ENCODE assay signal across 1 cellular context in the genomic region with DNA sequence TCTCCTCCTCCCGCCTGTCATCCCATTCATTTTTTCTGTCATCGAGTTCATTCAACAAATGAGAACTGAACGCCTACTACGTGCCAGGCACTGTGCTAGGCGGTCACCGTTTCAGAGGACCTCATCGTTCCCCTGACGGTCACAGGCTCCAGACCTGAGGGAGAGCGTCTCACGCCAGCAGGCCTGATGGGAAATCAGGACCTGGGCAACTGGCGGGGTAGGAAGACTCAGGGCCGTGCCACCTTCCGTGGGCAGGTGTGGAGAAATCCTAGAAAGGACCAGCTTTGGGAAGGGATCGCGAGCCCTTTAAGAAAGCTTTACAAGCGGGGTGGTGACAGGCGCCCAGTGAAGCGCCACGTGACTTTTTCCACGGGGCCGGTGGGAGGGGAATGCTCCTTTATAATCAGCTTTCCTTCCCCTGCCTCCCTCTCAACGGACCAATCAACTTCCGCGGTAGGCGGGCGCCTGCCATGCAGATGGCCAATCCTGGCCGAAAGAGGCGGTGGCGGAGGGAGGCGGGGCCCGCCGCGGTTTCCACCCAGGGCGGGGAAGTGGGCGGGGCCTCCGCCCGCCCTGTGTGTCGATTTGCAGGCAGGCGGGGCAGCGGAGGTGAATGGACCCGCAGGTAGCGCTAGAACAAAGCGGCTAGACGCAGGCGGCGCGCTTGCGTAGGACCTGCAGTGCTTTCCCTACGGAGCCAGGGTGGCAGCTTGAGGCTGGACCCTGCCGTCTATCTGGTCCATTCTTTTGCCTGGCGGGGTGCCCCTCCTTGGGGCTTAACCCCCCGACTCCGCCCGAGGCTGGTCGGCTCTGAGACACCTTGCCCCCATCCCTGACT.
A peak's percentile ranks its signal among the peaks of the same experiment; 100 is the strongest.
TF ChIP-seq lines count a peak whose summit lies in the region.

No MANE protein-coding gene starts in this region.

TF ChIP-seq in K562, 482 proteins besides CTCF, POLR2A, EP300 and RAD21 (continued from another document and continues in another):
- TF ChIP-seq, protein P1, sequence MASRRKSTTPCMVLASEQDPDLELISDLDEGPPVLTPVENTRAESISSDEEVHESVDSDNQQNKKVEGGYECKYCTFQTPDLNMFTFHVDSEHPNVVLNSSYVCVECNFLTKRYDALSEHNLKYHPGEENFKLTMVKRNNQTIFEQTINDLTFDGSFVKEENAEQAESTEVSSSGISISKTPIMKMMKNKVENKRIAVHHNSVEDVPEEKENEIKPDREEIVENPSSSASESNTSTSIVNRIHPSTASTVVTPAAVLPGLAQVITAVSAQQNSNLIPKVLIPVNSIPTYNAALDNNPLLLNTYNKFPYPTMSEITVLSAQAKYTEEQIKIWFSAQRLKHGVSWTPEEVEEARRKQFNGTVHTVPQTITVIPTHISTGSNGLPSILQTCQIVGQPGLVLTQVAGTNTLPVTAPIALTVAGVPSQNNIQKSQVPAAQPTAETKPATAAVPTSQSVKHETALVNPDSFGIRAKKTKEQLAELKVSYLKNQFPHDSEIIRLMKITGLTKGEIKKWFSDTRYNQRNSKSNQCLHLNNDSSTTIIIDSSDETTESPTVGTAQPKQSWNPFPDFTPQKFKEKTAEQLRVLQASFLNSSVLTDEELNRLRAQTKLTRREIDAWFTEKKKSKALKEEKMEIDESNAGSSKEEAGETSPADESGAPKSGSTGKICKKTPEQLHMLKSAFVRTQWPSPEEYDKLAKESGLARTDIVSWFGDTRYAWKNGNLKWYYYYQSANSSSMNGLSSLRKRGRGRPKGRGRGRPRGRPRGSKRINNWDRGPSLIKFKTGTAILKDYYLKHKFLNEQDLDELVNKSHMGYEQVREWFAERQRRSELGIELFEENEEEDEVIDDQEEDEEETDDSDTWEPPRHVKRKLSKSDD (conservative IDR thresholded peaks at IDR 0.05; ENCODE audit: low read length) = no peak
- no peak for TF ChIP-seq NFE2 (IDR thresholded peaks at IDR 0.05; ENCODE audit: low read depth)
- TF ChIP-seq TOE1 (IDR thresholded peaks at IDR 0.05; ENCODE audit: borderline replicate concordance) = peak; percentile 94
- no peak for TF ChIP-seq TOE1 (CRISPR knock-in tag; IDR thresholded peaks at IDR 0.05; ENCODE audit: borderline replicate concordance, low read depth)
- TF ChIP-seq, protein P2, sequence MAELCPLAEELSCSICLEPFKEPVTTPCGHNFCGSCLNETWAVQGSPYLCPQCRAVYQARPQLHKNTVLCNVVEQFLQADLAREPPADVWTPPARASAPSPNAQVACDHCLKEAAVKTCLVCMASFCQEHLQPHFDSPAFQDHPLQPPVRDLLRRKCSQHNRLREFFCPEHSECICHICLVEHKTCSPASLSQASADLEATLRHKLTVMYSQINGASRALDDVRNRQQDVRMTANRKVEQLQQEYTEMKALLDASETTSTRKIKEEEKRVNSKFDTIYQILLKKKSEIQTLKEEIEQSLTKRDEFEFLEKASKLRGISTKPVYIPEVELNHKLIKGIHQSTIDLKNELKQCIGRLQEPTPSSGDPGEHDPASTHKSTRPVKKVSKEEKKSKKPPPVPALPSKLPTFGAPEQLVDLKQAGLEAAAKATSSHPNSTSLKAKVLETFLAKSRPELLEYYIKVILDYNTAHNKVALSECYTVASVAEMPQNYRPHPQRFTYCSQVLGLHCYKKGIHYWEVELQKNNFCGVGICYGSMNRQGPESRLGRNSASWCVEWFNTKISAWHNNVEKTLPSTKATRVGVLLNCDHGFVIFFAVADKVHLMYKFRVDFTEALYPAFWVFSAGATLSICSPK (IDR thresholded peaks at IDR 0.05; ENCODE audit: borderline replicate concordance) = no peak
- no peak for TF ChIP-seq RBM15 (IDR thresholded peaks at IDR 0.05; ENCODE audit: insufficient read depth, low read length)
- TF ChIP-seq, protein P3, sequence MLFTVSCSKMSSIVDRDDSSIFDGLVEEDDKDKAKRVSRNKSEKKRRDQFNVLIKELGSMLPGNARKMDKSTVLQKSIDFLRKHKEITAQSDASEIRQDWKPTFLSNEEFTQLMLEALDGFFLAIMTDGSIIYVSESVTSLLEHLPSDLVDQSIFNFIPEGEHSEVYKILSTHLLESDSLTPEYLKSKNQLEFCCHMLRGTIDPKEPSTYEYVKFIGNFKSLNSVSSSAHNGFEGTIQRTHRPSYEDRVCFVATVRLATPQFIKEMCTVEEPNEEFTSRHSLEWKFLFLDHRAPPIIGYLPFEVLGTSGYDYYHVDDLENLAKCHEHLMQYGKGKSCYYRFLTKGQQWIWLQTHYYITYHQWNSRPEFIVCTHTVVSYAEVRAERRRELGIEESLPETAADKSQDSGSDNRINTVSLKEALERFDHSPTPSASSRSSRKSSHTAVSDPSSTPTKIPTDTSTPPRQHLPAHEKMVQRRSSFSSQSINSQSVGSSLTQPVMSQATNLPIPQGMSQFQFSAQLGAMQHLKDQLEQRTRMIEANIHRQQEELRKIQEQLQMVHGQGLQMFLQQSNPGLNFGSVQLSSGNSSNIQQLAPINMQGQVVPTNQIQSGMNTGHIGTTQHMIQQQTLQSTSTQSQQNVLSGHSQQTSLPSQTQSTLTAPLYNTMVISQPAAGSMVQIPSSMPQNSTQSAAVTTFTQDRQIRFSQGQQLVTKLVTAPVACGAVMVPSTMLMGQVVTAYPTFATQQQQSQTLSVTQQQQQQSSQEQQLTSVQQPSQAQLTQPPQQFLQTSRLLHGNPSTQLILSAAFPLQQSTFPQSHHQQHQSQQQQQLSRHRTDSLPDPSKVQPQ (CRISPR knock-in tag; IDR thresholded peaks at IDR 0.05; ENCODE audit: borderline replicate concordance) = peak; percentile 87
- no peak; the same call in 1 of the 2 replicates for TF ChIP-seq ESRRA (IDR thresholded peaks at IDR 0.05; ENCODE audit: borderline replicate concordance, low read depth)
- TF ChIP-seq TCF7 (IDR thresholded peaks at IDR 0.05; ENCODE audit: borderline replicate concordance) = no peak
- TF ChIP-seq BRCA1 (IDR thresholded peaks at IDR 0.05) = no peak
- no peak for TF ChIP-seq BRCA1 (CRISPR knock-in tag; IDR thresholded peaks at IDR 0.05)
- TF ChIP-seq, protein P4, sequence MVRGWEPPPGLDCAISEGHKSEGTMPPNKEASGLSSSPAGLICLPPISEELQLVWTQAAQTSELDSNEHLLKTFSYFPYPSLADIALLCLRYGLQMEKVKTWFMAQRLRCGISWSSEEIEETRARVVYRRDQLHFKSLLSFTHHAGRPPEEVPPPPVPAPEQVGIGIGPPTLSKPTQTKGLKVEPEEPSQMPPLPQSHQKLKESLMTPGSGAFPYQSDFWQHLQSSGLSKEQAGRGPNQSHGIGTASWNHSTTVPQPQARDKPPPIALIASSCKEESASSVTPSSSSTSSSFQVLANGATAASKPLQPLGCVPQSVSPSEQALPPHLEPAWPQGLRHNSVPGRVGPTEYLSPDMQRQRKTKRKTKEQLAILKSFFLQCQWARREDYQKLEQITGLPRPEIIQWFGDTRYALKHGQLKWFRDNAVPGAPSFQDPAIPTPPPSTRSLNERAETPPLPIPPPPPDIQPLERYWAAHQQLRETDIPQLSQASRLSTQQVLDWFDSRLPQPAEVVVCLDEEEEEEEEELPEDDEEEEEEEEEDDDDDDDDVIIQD (CRISPR knock-in tag; IDR thresholded peaks at IDR 0.05) = no peak
- no peak for TF ChIP-seq ELF4 (CRISPR knock-in tag; IDR thresholded peaks at IDR 0.05)
- TF ChIP-seq, protein P5, sequence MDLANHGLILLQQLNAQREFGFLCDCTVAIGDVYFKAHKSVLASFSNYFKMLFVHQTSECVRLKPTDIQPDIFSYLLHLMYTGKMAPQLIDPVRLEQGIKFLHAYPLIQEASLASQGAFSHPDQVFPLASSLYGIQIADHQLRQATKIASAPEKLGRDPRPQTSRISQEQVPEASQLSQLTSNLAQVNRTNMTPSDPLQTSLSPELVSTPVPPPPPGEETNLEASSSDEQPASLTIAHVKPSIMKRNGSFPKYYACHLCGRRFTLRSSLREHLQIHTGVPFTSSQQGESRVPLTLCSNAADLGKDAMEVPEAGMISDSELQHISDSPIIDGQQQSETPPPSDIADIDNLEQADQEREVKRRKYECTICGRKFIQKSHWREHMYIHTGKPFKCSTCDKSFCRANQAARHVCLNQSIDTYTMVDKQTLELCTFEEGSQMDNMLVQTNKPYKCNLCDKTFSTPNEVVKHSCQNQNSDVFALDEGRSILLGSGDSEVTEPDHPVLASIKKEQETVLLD (IDR thresholded peaks at IDR 0.05) = no peak
- TF ChIP-seq, protein P6, sequence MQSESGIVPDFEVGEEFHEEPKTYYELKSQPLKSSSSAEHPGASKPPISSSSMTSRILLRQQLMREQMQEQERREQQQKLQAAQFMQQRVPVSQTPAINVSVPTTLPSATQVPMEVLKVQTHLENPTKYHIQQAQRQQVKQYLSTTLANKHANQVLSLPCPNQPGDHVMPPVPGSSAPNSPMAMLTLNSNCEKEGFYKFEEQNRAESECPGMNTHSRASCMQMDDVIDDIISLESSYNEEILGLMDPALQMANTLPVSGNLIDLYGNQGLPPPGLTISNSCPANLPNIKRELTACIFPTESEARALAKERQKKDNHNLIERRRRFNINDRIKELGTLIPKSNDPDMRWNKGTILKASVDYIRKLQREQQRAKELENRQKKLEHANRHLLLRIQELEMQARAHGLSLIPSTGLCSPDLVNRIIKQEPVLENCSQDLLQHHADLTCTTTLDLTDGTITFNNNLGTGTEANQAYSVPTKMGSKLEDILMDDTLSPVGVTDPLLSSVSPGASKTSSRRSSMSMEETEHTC (IDR thresholded peaks at IDR 0.05) = no peak
- no peak for TF ChIP-seq ZNF12 (CRISPR knock-in tag; IDR thresholded peaks at IDR 0.05)
- no peak for TF ChIP-seq MED1 (CRISPR knock-in tag; IDR thresholded peaks at IDR 0.05; ENCODE audit: borderline replicate concordance)
- TF ChIP-seq NELFE (IDR thresholded peaks at IDR 0.05; ENCODE audit: insufficient read depth, insufficient read length) = no peak
- TF ChIP-seq SMARCB1 (IDR thresholded peaks at IDR 0.05; ENCODE audit: insufficient read length, low read depth) = no peak
- TF ChIP-seq TRIM24 (IDR thresholded peaks at IDR 0.05) = no peak
- no peak for TF ChIP-seq ZNF695 (CRISPR knock-in tag; IDR thresholded peaks at IDR 0.05)
- no peak for TF ChIP-seq NR2C2 (CRISPR knock-in tag; IDR thresholded peaks at IDR 0.05)
- TF ChIP-seq NR2C2 (tag; IDR thresholded peaks at IDR 0.05) = no peak
- no peak for TF ChIP-seq ZNF384 (IDR thresholded peaks at IDR 0.05; ENCODE audit: low read depth, low read length)
- TF ChIP-seq GATA2 (CRISPR knock-in tag; IDR thresholded peaks at IDR 0.05) = no peak
- TF ChIP-seq, protein P7, sequence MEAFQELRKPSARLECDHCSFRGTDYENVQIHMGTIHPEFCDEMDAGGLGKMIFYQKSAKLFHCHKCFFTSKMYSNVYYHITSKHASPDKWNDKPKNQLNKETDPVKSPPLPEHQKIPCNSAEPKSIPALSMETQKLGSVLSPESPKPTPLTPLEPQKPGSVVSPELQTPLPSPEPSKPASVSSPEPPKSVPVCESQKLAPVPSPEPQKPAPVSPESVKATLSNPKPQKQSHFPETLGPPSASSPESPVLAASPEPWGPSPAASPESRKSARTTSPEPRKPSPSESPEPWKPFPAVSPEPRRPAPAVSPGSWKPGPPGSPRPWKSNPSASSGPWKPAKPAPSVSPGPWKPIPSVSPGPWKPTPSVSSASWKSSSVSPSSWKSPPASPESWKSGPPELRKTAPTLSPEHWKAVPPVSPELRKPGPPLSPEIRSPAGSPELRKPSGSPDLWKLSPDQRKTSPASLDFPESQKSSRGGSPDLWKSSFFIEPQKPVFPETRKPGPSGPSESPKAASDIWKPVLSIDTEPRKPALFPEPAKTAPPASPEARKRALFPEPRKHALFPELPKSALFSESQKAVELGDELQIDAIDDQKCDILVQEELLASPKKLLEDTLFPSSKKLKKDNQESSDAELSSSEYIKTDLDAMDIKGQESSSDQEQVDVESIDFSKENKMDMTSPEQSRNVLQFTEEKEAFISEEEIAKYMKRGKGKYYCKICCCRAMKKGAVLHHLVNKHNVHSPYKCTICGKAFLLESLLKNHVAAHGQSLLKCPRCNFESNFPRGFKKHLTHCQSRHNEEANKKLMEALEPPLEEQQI (IDR thresholded peaks at IDR 0.05) = no peak
- TF ChIP-seq, protein P8, sequence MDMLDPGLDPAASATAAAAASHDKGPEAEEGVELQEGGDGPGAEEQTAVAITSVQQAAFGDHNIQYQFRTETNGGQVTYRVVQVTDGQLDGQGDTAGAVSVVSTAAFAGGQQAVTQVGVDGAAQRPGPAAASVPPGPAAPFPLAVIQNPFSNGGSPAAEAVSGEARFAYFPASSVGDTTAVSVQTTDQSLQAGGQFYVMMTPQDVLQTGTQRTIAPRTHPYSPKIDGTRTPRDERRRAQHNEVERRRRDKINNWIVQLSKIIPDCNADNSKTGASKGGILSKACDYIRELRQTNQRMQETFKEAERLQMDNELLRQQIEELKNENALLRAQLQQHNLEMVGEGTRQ (CRISPR knock-in tag; IDR thresholded peaks at IDR 0.05) = peak; percentile 95
- TF ChIP-seq ZFP36 (IDR thresholded peaks at IDR 0.05; ENCODE audit: low read depth, low read length, partially characterized antibody) = no peak
- no peak for TF ChIP-seq CEBPB (tag; IDR thresholded peaks at IDR 0.05)
- TF ChIP-seq SLC30A9 (CRISPR knock-in tag; IDR thresholded peaks at IDR 0.05) = no peak
- peak; percentile 66 for TF ChIP-seq CHD2 (IDR thresholded peaks at IDR 0.05; ENCODE audit: low read depth, low read length)
- TF ChIP-seq TBP (optimal IDR thresholded peaks at IDR 0.05; ENCODE audit: low read depth, low read length) = peak; percentile 15
- no peak for TF ChIP-seq OTX1 (CRISPR knock-in tag; IDR thresholded peaks at IDR 0.05)
- TF ChIP-seq KDM1A (IDR thresholded peaks at IDR 0.05) = 0 out of 4 replicates have a peak, but pooled peaks of 1 of the 2 experiments have one; percentile 4
- TF ChIP-seq NRF1 (conservative IDR thresholded peaks at IDR 0.05 in 1 of 2, IDR thresholded peaks at IDR 0.05 in 1 of 2) = peak; percentile 87 to 89
- TF ChIP-seq, protein P9, sequence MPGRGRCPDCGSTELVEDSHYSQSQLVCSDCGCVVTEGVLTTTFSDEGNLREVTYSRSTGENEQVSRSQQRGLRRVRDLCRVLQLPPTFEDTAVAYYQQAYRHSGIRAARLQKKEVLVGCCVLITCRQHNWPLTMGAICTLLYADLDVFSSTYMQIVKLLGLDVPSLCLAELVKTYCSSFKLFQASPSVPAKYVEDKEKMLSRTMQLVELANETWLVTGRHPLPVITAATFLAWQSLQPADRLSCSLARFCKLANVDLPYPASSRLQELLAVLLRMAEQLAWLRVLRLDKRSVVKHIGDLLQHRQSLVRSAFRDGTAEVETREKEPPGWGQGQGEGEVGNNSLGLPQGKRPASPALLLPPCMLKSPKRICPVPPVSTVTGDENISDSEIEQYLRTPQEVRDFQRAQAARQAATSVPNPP (IDR thresholded peaks at IDR 0.05; ENCODE audit: borderline replicate concordance, insufficient read depth, insufficient read length) = no peak
- TF ChIP-seq MYC (IDR thresholded peaks at IDR 0.05; ENCODE audit: low read depth, low read length) = peak; percentile 67
- TF ChIP-seq MYC (CRISPR knock-in tag; IDR thresholded peaks at IDR 0.05; ENCODE audit: borderline replicate concordance, low read depth) = no peak
- TF ChIP-seq MEIS2 (IDR thresholded peaks at IDR 0.05; ENCODE audit: partially characterized antibody) = peak; percentile 80
- TF ChIP-seq XRCC5 (IDR thresholded peaks at IDR 0.05; ENCODE audit: low read depth, low read length) = no peak
- TF ChIP-seq CBFA2T2 (conservative IDR thresholded peaks at IDR 0.05) = peak; percentile 62
- TF ChIP-seq ZNF146 (CRISPR knock-in tag; IDR thresholded peaks at IDR 0.05; ENCODE audit: unreplicated experiment) = no peak
- TF ChIP-seq RBM34 (IDR thresholded peaks at IDR 0.05; ENCODE audit: borderline replicate concordance, insufficient read depth, low read length) = no peak
- no peak for TF ChIP-seq GTF2A2 (tag; IDR thresholded peaks at IDR 0.05)
- peak; percentile 99 for TF ChIP-seq ZKSCAN1 (IDR thresholded peaks at IDR 0.05; ENCODE audit: low read depth, low read length)
- TF ChIP-seq SAP30 (IDR thresholded peaks at IDR 0.05; ENCODE audit: borderline replicate concordance, insufficient read depth, low read depth, low read length, poor library complexity, severe bottlenecking) = peak; percentile 52
- TF ChIP-seq FOXK2 (conservative IDR thresholded peaks at IDR 0.05 in 1 of 2, IDR thresholded peaks at IDR 0.05 in 1 of 2; ENCODE audit: low read depth in 2 of 2) = peak; percentile 35 to 54; a peak in 2 of 4 replicates
- TF ChIP-seq MTA1 (IDR thresholded peaks at IDR 0.05; ENCODE audit: borderline replicate concordance) = no peak
- TF ChIP-seq ZFX (CRISPR knock-in tag; IDR thresholded peaks at IDR 0.05) = peak; percentile 42; the same call in 1 of the 2 replicates
